ENCODE assay signal across 29 cellular contexts in genomic region chr3:112253301-112253971, GRCh38. TPM values are rescaled to one million over a fixed set of nuclear protein-coding genes. Genes with fewer than 3 reads are reported as not detected.
DNase-seq lines count a peak whose midpoint lies in the region; ATAC-seq, FAIRE-seq and TF ChIP-seq lines count a peak whose summit lies in the region.
"Had no signal": no experiment of that assay in that cellular context is flagged by ENCODE, and none has a peak within 500 bp of the region (broad histone marks: within the 10 kb centered on the region; RNA-seq: fewer than 3 reads in every experiment).

No MANE protein-coding gene starts in this region.

- CTCF ChIA-PET in activated CD8-positive, alpha-beta T cell treated with anti-CD3 and anti-CD28 coated beads, Interleukin-2, amount 10 ng/mL, durations not matched to agents 7 days and 5 days (lab: Charles Lee): interaction anchor here (1.3 kb wide), 1 partner anchor 142 kb away, joined by 4 read pairs; no protein-coding TSS in a partner anchor
- CTCF ChIA-PET in activated CD8-positive, alpha-beta T cell treated with anti-CD3 and anti-CD28 coated beads for 36 hours (lab: Charles Lee): no interaction called here
- CTCF ChIA-PET in GM12878 (lab: Yijun Ruan, JAX): interaction anchor here (1.0 kb wide), 1 partner anchor 21 kb away, joined by 3 read pairs; no protein-coding TSS in a partner anchor
- CTCF ChIA-PET in SK-N-SH (lab: Yijun Ruan, JAX): no interaction called here

- intact Hi-C loops in activated CD8-positive, alpha-beta T cell treated with anti-CD3 and anti-CD28 coated beads for 36 hours (cut with micrococcal nuclease): no loop called here
- intact Hi-C loops in GM12878 (cut with micrococcal nuclease; ENCODE audit: unreplicated experiment): no loop called here

- no peaks in the 10 kb centered on the region for H3F3A ChIP-seq in SK-N-SH (replicated peaks; ENCODE audit: insufficient read depth)

- peaks cover 5% of the 10 kb centered on the region for H3K9me3 Mint-ChIP-seq in activated CD8-positive, alpha-beta T cell treated with anti-CD3 and anti-CD28 coated beads, Interleukin-2, amount 10 ng/mL, durations not matched to agents 7 days and 5 days (ENCODE audit: insufficient read depth)
- H3K9me3 Mint-ChIP-seq in activated CD8-positive, alpha-beta T cell treated with anti-CD3 and anti-CD28 coated beads for 36 hours: peaks cover 8% of the 10 kb centered on the region

- H3K9me2 ChIP-seq in SK-N-SH: no peaks in the 10 kb centered on the region

- peaks cover 9% of the 10 kb centered on the region for H3K4me1 Mint-ChIP-seq in activated CD8-positive, alpha-beta T cell treated with anti-CD3 and anti-CD28 coated beads, Interleukin-2, amount 10 ng/mL, durations not matched to agents 7 days and 5 days (ENCODE audit: low read depth)
- H3K4me1 Mint-ChIP-seq in activated CD8-positive, alpha-beta T cell treated with anti-CD3 and anti-CD28 coated beads for 36 hours (ENCODE audit: low read depth): no peaks in the 10 kb centered on the region
- H3K4me1 Mint-ChIP-seq: T-helper 17 cell had no signal

- TF ChIP-seq RAD21 in GM12878 (IDR thresholded peaks at IDR 0.05; ENCODE audit: insufficient read depth, low read depth, low read length) (no peak), SK-N-SH (IDR thresholded peaks at IDR 0.05; ENCODE audit: low read length) (no peak)

- no peak for ATAC-seq in activated CD8-positive, alpha-beta T cell treated with anti-CD3 and anti-CD28 coated beads, Interleukin-2, amount 10 ng/mL, durations not matched to agents 7 days and 5 days
- ATAC-seq in activated CD8-positive, alpha-beta T cell treated with anti-CD3 and anti-CD28 coated beads for 36 hours: no peak
- ATAC-seq in GM19467 (IDR thresholded peaks at IDR 0.05; ENCODE audit: unreplicated experiment) (peak; percentile 79), HG03025 (IDR thresholded peaks at IDR 0.05; ENCODE audit: low FRiP score, unreplicated experiment) (peak; percentile 84), GM12878 (peak; percentile 89)
- ATAC-seq: activated T-cell treated with anti-CD3 and anti-CD28 coated beads, Interleukin-2, amount 50 U/mL, for 72 hours; foreskin keratinocyte; T-helper 17 cell had no signal

- peaks cover 15% of the 10 kb centered on the region for H3K4me1 ChIP-seq in GM12878 (ENCODE audit: control insufficient read depth, insufficient read depth, low read length)
- H3K4me1 ChIP-seq in SK-N-SH (ENCODE audit: control insufficient read depth in 1 of 2, insufficient read depth in 2 of 2, low read depth in 1 of 2, low read length in 1 of 2): no peaks in the 10 kb centered on the region
- H3K4me1 ChIP-seq: foreskin keratinocyte, parathyroid adenoma, transverse colon had no signal

- SMC1A ChIA-PET in GM12878 (lab: Charles Lee; ENCODE audit: uncharacterized antibody, unreplicated experiment): interaction anchor here (1.1 to 1.4 kb wide), 3 partner anchors 12 to 142 kb away, joined by 3 read pairs; no protein-coding TSS in a partner anchor

- no peak overlapping the region for H3K27ac ChIP-seq in GM12878 (ENCODE audit: control insufficient read depth, insufficient read depth)
- H3K27ac ChIP-seq in SK-N-SH (ENCODE audit: low read depth in 2 of 2, low read length in 1 of 2): no peak overlapping the region
- H3K27ac ChIP-seq: brain microvascular endothelial cell, epithelial cell of prostate, foreskin keratinocyte, parathyroid adenoma, transverse colon, VCaP had no signal

- H3K79me2 ChIP-seq in GM12878 (ENCODE audit: control insufficient read depth, insufficient read depth, low read length): no peaks in the 10 kb centered on the region
- H3K79me2 ChIP-seq in SK-N-SH (ENCODE audit: insufficient read depth): no peaks in the 10 kb centered on the region
- H3K79me2 ChIP-seq: parathyroid adenoma had no signal

- H4K20me1 ChIP-seq in GM12878 (ENCODE audit: control insufficient read depth, insufficient read depth) (no peaks in the 10 kb centered on the region), SK-N-SH (ENCODE audit: insufficient read depth) (no peaks in the 10 kb centered on the region)

- H3K4me2 ChIP-seq in GM12878 (ENCODE audit: control insufficient read depth, insufficient read depth) (no peak overlapping the region; the same call in 1 of the 2 replicates), SK-N-SH (no peak overlapping the region)

- H3K4me3 ChIP-seq in GM12878 (no peak overlapping the region), SK-N-SH (ENCODE audit: low read depth in 2 of 2, low read length in 1 of 2) (no peak overlapping the region)
- H3K4me3 ChIP-seq: MG63, transverse colon had no signal

- no peak for DNase-seq in activated CD8-positive, alpha-beta T cell treated with anti-CD3 and anti-CD28 coated beads, Interleukin-2, amount 10 ng/mL, durations not matched to agents 7 days and 5 days
- no peak for DNase-seq in activated CD8-positive, alpha-beta T cell treated with anti-CD3 and anti-CD28 coated beads for 36 hours
- DNase-seq in GM12878 (ENCODE audit: low read depth, low spot score): peak; percentile 66
- no peak for DNase-seq in SK-N-SH
- DNase-seq in HuH-7.5 (ENCODE audit: low spot score): no peak
- DNase-seq in NOMO-1 treated with dmso at 0.1 percent for 144 hours (lab: John Stamatoyannopoulos, UW; ENCODE audit: unreplicated experiment): no peak
- DNase-seq: activated CD4-positive, alpha-beta T cell treated with anti-CD3 and anti-CD28 coated beads, Interleukin-2, amount 50 U/mL, for 4 hours; activated T-cell treated with anti-CD3 and anti-CD28 coated beads, Interleukin-2, amount 50 U/mL, for 72 hours; brain microvascular endothelial cell; Calu3; foreskin keratinocyte; kidney glomerular epithelial cell; mesendoderm; MG63; NCI-H2029; NCI-H446 treated with DMSO at 0.1 percent for 48 hours; SHP77 treated with DMSO at 0.1 percent for 48 hours; stimulated activated naive CD4-positive, alpha-beta T cell treated with Interleukin-2 at 50 U/mL for 16 hours; T-helper 17 cell; transverse colon had no signal

- POLR2A ChIA-PET in activated CD8-positive, alpha-beta T cell treated with anti-CD3 and anti-CD28 coated beads, Interleukin-2, amount 10 ng/mL, durations not matched to agents 7 days and 5 days (lab: Charles Lee): no interaction called here
- POLR2A ChIA-PET in activated CD8-positive, alpha-beta T cell treated with anti-CD3 and anti-CD28 coated beads for 36 hours (lab: Charles Lee): interaction anchor here (1.3 kb wide), 1 partner anchor 147 kb away, joined by 3 read pairs; no protein-coding TSS in a partner anchor
- POLR2A ChIA-PET in GM12878 (lab: Charles Lee) (no interaction called here), SK-N-SH (lab: Yijun Ruan, JAX) (no interaction called here)

- FAIRE-seq in GM12878 (lab: Jason Lieb, UNC): no peak
- FAIRE-seq: A204.1 had no signal

- H3K9ac ChIP-seq in GM12878 (ENCODE audit: control insufficient read depth, insufficient read depth, low read length) (no peak overlapping the region), SK-N-SH (no peak overlapping the region)
- H3K9ac ChIP-seq: parathyroid adenoma had no signal

- TF ChIP-seq EP300 in GM12878 (IDR thresholded peaks at IDR 0.05; ENCODE audit: borderline replicate concordance in 1 of 2, control insufficient read depth in 1 of 2, low read depth in 2 of 2, low read length in 2 of 2): peak in 1 of 2 experiments; percentile 41; a peak in 1 of 4 replicates
- no peak for TF ChIP-seq EP300 in SK-N-SH (IDR thresholded peaks at IDR 0.05; ENCODE audit: borderline replicate concordance in 1 of 2, low read depth in 1 of 2, low read length in 1 of 2)

- H3K9me3 ChIP-seq in GM12878 (replicated peaks; ENCODE audit: control insufficient read depth, insufficient read depth, low read length) (peaks cover 32% of the 10 kb centered on the region; the same call in 2 of the 3 replicates), SK-N-SH (no peaks in the 10 kb centered on the region)

- 69% methylated on average over 2 of the region's 2 CpGs for WGBS in GM12878 (ENCODE audit: insufficient coverage, insufficient replicate concordance, low lambda C conversion rate, missing lambda C conversion rate)
- WGBS in SK-N-SH (ENCODE audit: low lambda C conversion rate): 11% methylated on average over 2 of the region's 2 CpGs

- H2AFZ ChIP-seq in GM12878 (ENCODE audit: control insufficient read depth, low read depth, low read length): no peak overlapping the region
- no peak overlapping the region for H2AFZ ChIP-seq in SK-N-SH (ENCODE audit: low read depth)
- H2AFZ ChIP-seq: parathyroid adenoma had no signal

- no TSS peak for BruUV-seq in GM12878 (replicated peaks; lab: Mats Ljungman, UMichigan)

- H3K27ac Mint-ChIP-seq in activated CD8-positive, alpha-beta T cell treated with anti-CD3 and anti-CD28 coated beads, Interleukin-2, amount 10 ng/mL, durations not matched to agents 7 days and 5 days: peak overlapping the region; percentile 10
- no peak overlapping the region for H3K27ac Mint-ChIP-seq in activated CD8-positive, alpha-beta T cell treated with anti-CD3 and anti-CD28 coated beads for 36 hours
- H3K27ac Mint-ChIP-seq: activated T-cell treated with anti-CD3 and anti-CD28 coated beads, Interleukin-2, amount 50 U/mL, for 72 hours; natural killer cell treated with Interleukin-12 subunit alpha and Interleukin-12 subunit beta and Interleukin-15 and Interleukin-18, amount 100 ng/mL, for 72 hours; T-helper 17 cell had no signal

- TF ChIP-seq POLR2A in GM12878 (IDR thresholded peaks at IDR 0.05; ENCODE audit: low read depth, low read length): no peak

- no peaks in the 10 kb centered on the region for H3K36me3 Mint-ChIP-seq in activated CD8-positive, alpha-beta T cell treated with anti-CD3 and anti-CD28 coated beads, Interleukin-2, amount 10 ng/mL, durations not matched to agents 7 days and 5 days (ENCODE audit: low read depth)
- H3K36me3 Mint-ChIP-seq in activated CD8-positive, alpha-beta T cell treated with anti-CD3 and anti-CD28 coated beads for 36 hours (ENCODE audit: low read depth): peaks cover 2% of the 10 kb centered on the region

- RAD21 ChIA-PET in GM12878 (lab: Charles Lee; ENCODE audit: unreplicated experiment): no interaction called here

- H3K36me3 ChIP-seq in GM12878 (ENCODE audit: control insufficient read depth in 2 of 2, insufficient read depth in 2 of 2, low read length in 1 of 2): no peaks in the 10 kb centered on the region
- no peaks in the 10 kb centered on the region for H3K36me3 ChIP-seq in SK-N-SH (replicated peaks in 1 of 2; ENCODE audit: control insufficient read depth in 1 of 2, insufficient read depth in 2 of 2, low read length in 1 of 2)
- H3K36me3 ChIP-seq: brain microvascular endothelial cell, MG63, transverse colon had no signal

- H3K4me3 Mint-ChIP-seq in activated CD8-positive, alpha-beta T cell treated with anti-CD3 and anti-CD28 coated beads, Interleukin-2, amount 10 ng/mL, durations not matched to agents 7 days and 5 days: no peak overlapping the region
- no peak overlapping the region for H3K4me3 Mint-ChIP-seq in activated CD8-positive, alpha-beta T cell treated with anti-CD3 and anti-CD28 coated beads for 36 hours
- H3K4me3 Mint-ChIP-seq: activated T-cell treated with anti-CD3 and anti-CD28 coated beads, Interleukin-2, amount 50 U/mL, for 72 hours; natural killer cell treated with Interleukin-12 subunit alpha and Interleukin-12 subunit beta and Interleukin-15 and Interleukin-18, amount 100 ng/mL, for 72 hours; T-helper 17 cell had no signal

- H3K27me3 ChIP-seq in GM12878 (replicated peaks in 1 of 2; ENCODE audit: control insufficient read depth in 2 of 2, insufficient read depth in 2 of 2, low read length in 1 of 2) (no peaks in the 10 kb centered on the region), SK-N-SH (ENCODE audit: insufficient read depth) (no peaks in the 10 kb centered on the region)
- H3K27me3 ChIP-seq: brain microvascular endothelial cell, transverse colon had no signal

- in situ Hi-C loops in GM12878 (cut with MboI): no loop called here

- TF ChIP-seq CTCF in activated CD8-positive, alpha-beta T cell treated with anti-CD3 and anti-CD28 coated beads for 36 hours (IDR thresholded peaks at IDR 0.05): no peak
- no peak for TF ChIP-seq CTCF in GM12878 (IDR thresholded peaks at IDR 0.05 in 2 of 3, conservative IDR thresholded peaks at IDR 0.05 in 1 of 3; ENCODE audit: control insufficient read depth in 2 of 3, extremely low read depth in 1 of 3, insufficient read depth in 1 of 3, low read depth in 3 of 3, low read length in 3 of 3)
- no peak for TF ChIP-seq CTCF in SK-N-SH (IDR thresholded peaks at IDR 0.05)

- peaks cover 3% of the 10 kb centered on the region for H3K27me3 Mint-ChIP-seq in activated CD8-positive, alpha-beta T cell treated with anti-CD3 and anti-CD28 coated beads, Interleukin-2, amount 10 ng/mL, durations not matched to agents 7 days and 5 days (ENCODE audit: low read depth)
- H3K27me3 Mint-ChIP-seq in activated CD8-positive, alpha-beta T cell treated with anti-CD3 and anti-CD28 coated beads for 36 hours: peaks cover 1% of the 10 kb centered on the region
- H3K27me3 Mint-ChIP-seq: T-helper 17 cell had no signal

RNA-seq across cellular contexts. Expression of gene SLC9C1, which starts 40.6 kb away (rescaled TPM):
- not detected for total RNA-seq in activated CD8-positive, alpha-beta T cell treated with anti-CD3 and anti-CD28 coated beads, Interleukin-2, amount 10 ng/mL, durations not matched to agents 7 days and 5 days
- total RNA-seq in activated CD8-positive, alpha-beta T cell treated with anti-CD3 and anti-CD28 coated beads for 36 hours: not detected
- 3.6 and 5.6 TPM in 2 replicates for total RNA-seq in GM12878 (2013; cell fraction: nucleolus; rRNA removed)
- total RNA-seq in GM12878 (2014; rRNA removed): not detected in 2 replicates
- total RNA-seq in GM12878 (2014; rRNA removed; fragmentation: Illumina TruSeq; extraction: Trizol): not detected in 2 replicates
- not detected in 2 replicates for total RNA-seq in GM12878 (2021)
- polyA plus RNA-seq in GM12878 (2011; ENCODE audit: low read depth): not detected
- polyA plus RNA-seq in GM12878 (2011; rRNA removed): 0.23 TPM in 1 of 2 replicates, not detected in the other
- not detected in 2 replicates for polyA plus RNA-seq in GM12878 (2011; cell fraction: cytosol; rRNA removed)
- not detected in 2 replicates for polyA plus RNA-seq in GM12878 (2011; cell fraction: nucleus; rRNA removed)
- 0.07 TPM in 1 of 2 replicates, not detected in the other for polyA plus RNA-seq in GM12878 (2012)
- polyA plus RNA-seq in GM12878 (2014; fragmentation: Illumina TruSeq; extraction: Trizol): not detected in 2 replicates
- not detected for polyA plus RNA-seq in GM12878 (2014; fragmentation: Nextera tagmentation; extraction: Ambion mirVana)
- not detected in 2 replicates for polyA plus RNA-seq in GM12878 (2014; rRNA removed)
- not detected for polyA plus RNA-seq in GM12878 (2016; fragmentation: Nextera tagmentation; extraction: Ambion mirVana)
- polyA minus RNA-seq in GM12878 (2011; rRNA and poly(A)+ RNA removed): not detected in 2 replicates
- polyA minus RNA-seq in GM12878 (2011; cell fraction: cytosol; rRNA and poly(A)+ RNA removed): not detected in 2 replicates
- not detected in 2 replicates for polyA minus RNA-seq in GM12878 (2011; cell fraction: nucleus; rRNA and poly(A)+ RNA removed)
- not detected in 2 replicates for polyA plus RNA-seq in SK-N-SH (2012; rRNA removed)
- polyA plus RNA-seq in SK-N-SH (2012; cell fraction: cytosol; rRNA removed): not detected in 2 replicates
- polyA plus RNA-seq in SK-N-SH (2012; cell fraction: nucleus; rRNA removed): not detected in 2 replicates
- total RNA-seq: activated T-cell treated with anti-CD3 and anti-CD28 coated beads, Interleukin-2, amount 50 U/mL, for 72 hours; Calu3; foreskin keratinocyte; H4; natural killer cell treated with Interleukin-12 subunit alpha and Interleukin-12 subunit beta and Interleukin-15 and Interleukin-18, amount 100 ng/mL, for 72 hours; T-helper 17 cell; transverse colon had no signal
- polyA plus RNA-seq: BJ, foreskin keratinocyte had no signal

Comparison
In these comparisons a context has a peak if more than half of its experiments do, and no peak if none do; other contexts are left out.
1. CTCF ChIA-PET loops: an anchor here in activated CD8-positive, alpha-beta T cell treated with anti-CD3 and anti-CD28 coated beads, Interleukin-2, amount 10 ng/mL, durations not matched to agents 7 days and 5 days (1.3 kb wide) and GM12878 (1.0 kb wide); none called in activated CD8-positive, alpha-beta T cell treated with anti-CD3 and anti-CD28 coated beads for 36 hours and SK-N-SH.
2. ATAC-seq: peak in GM19467 (single experiment), HG03025 (single experiment) and GM12878 (single experiment); none in activated CD8-positive, alpha-beta T cell treated with anti-CD3 and anti-CD28 coated beads, Interleukin-2, amount 10 ng/mL, durations not matched to agents 7 days and 5 days (single experiment) and activated CD8-positive, alpha-beta T cell treated with anti-CD3 and anti-CD28 coated beads for 36 hours (single experiment).